ENCODE assay signal across 10 cellular contexts in the genomic region with DNA sequence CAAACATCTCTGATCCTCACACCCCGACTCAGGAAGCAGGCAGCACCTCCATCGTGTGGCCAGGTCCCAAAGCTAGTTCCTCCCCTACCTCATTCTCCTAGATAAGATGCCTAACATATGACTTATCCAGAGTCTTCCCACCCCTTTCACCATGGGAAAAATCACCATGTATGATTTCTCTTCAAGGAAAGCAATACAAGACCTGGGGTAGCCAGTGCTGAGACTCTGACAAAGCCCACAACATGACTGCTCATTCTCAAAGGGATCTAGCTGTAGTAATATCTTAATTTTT. TPM values are rescaled to one million over a fixed set of nuclear protein-coding genes. Genes with fewer than 3 reads are reported as not detected.
DNase-seq lines count a peak whose midpoint lies in the region; ATAC-seq and TF ChIP-seq lines count a peak whose summit lies in the region.
"Had no signal": no experiment of that assay in that cellular context is flagged by ENCODE, and none has a peak within 500 bp of the region (broad histone marks: within the 10 kb centered on the region; RNA-seq: fewer than 3 reads in every experiment).

No MANE protein-coding gene starts in this region.

- H3K4me2 ChIP-seq in MM.1S (ENCODE audit: low read depth, low read length), result 0 out of 2 replicates have a peak overlapping the region, but pooled peaks have one; percentile 15
- H3K4me2 ChIP-seq in trophoblast cell (ENCODE audit: low read length), result peak overlapping the region; percentile 59

- H2BK5ac ChIP-seq in trophoblast cell (ENCODE audit: low read depth, low read length, poor library complexity), result no peak overlapping the region

- no peaks in the 10 kb centered on the region for H4K20me1 ChIP-seq in MM.1S (ENCODE audit: insufficient read depth, low read length)

- ATAC-seq in effector memory CD8-positive, alpha-beta T cell (replicated peaks), result no peak
- no peak for ATAC-seq in GM21528 (IDR thresholded peaks at IDR 0.05; ENCODE audit: low FRiP score, unreplicated experiment)

- H3K18ac ChIP-seq in trophoblast cell (ENCODE audit: low read length), result no peak overlapping the region

- H3K4me3 Mint-ChIP-seq in effector memory CD8-positive, alpha-beta T cell, result peak overlapping the region; percentile 40 to 58

- no peak overlapping the region for H2AFZ ChIP-seq in MM.1S (ENCODE audit: low read length)
- H2AFZ ChIP-seq in trophoblast cell (ENCODE audit: insufficient read depth, low read length, poor library complexity), result no peak overlapping the region

- H3K27ac ChIP-seq in MM.1S (ENCODE audit: low read length) (no peak overlapping the region), trophoblast cell (ENCODE audit: low read depth, low read length) (no peak overlapping the region)
- H3K27ac ChIP-seq: colonic mucosa, HL-60, ovary had no signal

- H2BK12ac ChIP-seq in trophoblast cell (ENCODE audit: low read length), result no peak overlapping the region

- peak overlapping the region in 1 of 2 donors; percentile 70 for H3K27ac Mint-ChIP-seq in effector memory CD8-positive, alpha-beta T cell

- H3K36me3 ChIP-seq in MM.1S (replicated peaks; ENCODE audit: insufficient read depth, low read length) (no peaks in the 10 kb centered on the region), trophoblast cell (ENCODE audit: control insufficient read depth in 1 of 2, insufficient read depth in 2 of 2, low read length in 2 of 2) (no peaks in the 10 kb centered on the region)
- H3K36me3 ChIP-seq: colonic mucosa, ovary had no signal

- H3K9me3 ChIP-seq in MM.1S (replicated peaks; ENCODE audit: insufficient read depth, low read length), result no peaks in the 10 kb centered on the region
- H3K9me3 ChIP-seq in trophoblast cell (ENCODE audit: insufficient read depth, low read depth, low read length), result no peaks in the 10 kb centered on the region
- H3K9me3 ChIP-seq: colonic mucosa, ovary had no signal

- no peak for TF ChIP-seq CTCF in MM.1S (IDR thresholded peaks at IDR 0.05; ENCODE audit: low read length)

- peaks cover 3% of the 10 kb centered on the region for H3K36me3 Mint-ChIP-seq in effector memory CD8-positive, alpha-beta T cell (ENCODE audit: insufficient read depth)

- no peak overlapping the region for H2BK120ac ChIP-seq in trophoblast cell (ENCODE audit: insufficient read depth, low read length, poor library complexity)

- H3K9me3 Mint-ChIP-seq in effector memory CD8-positive, alpha-beta T cell, result no peaks in the 10 kb centered on the region

- no peak overlapping the region for H3K14ac ChIP-seq in trophoblast cell (ENCODE audit: low read length)

- H3F3A ChIP-seq in MM.1S (ENCODE audit: insufficient read depth, low read length), result peaks cover 10% of the 10 kb centered on the region; the same call in 1 of the 2 replicates

- H4K8ac ChIP-seq in trophoblast cell (ENCODE audit: low read depth, low read length), result no peak overlapping the region

- no peaks in the 10 kb centered on the region for H3K79me1 ChIP-seq in trophoblast cell (ENCODE audit: low read length)

- DNase-seq in Daoy (ENCODE audit: low read depth) (peak; percentile 14), MM.1S (no peak), trophoblast cell (peak; percentile 33 to 53), DMS 273 (lab: John Stamatoyannopoulos, UW; ENCODE audit: unreplicated experiment) (no peak)
- no peak for DNase-seq in effector memory CD8-positive, alpha-beta T cell
- no peak for DNase-seq in stimulated activated CD4-positive, alpha-beta T cell treated with anti-CD3 and anti-CD28 coated beads, Interleukin-15, amount 100 ng/mL, for 24 hours

- H3K23ac ChIP-seq in trophoblast cell (ENCODE audit: low read length), result no peak overlapping the region

- H3K27me3 ChIP-seq in MM.1S (replicated peaks; ENCODE audit: insufficient read depth, low read length), result no peaks in the 10 kb centered on the region
- no peaks in the 10 kb centered on the region for H3K27me3 ChIP-seq in trophoblast cell (ENCODE audit: insufficient read depth, low read length)
- H3K27me3 ChIP-seq: colonic mucosa, ovary had no signal

- no peak overlapping the region for H3K4ac ChIP-seq in trophoblast cell (ENCODE audit: low read depth, low read length)

- peaks cover 15 to 17% of the 10 kb centered on the region in 2 donors for H3K27me3 Mint-ChIP-seq in effector memory CD8-positive, alpha-beta T cell

- no peak overlapping the region for H4K91ac ChIP-seq in trophoblast cell (ENCODE audit: low read depth, low read length)

- peaks cover 6 to 11% of the 10 kb centered on the region in 2 donors for H3K4me1 Mint-ChIP-seq in effector memory CD8-positive, alpha-beta T cell (ENCODE audit: low read depth in 2 of 2)

- H2AK5ac ChIP-seq in trophoblast cell (ENCODE audit: low read length), result no peak overlapping the region

- H3K9ac ChIP-seq in MM.1S (ENCODE audit: low read length) (no peak overlapping the region), trophoblast cell (ENCODE audit: low read length) (peak overlapping the region; percentile 41)

- no peaks in the 10 kb centered on the region for H3K9me2 ChIP-seq in MM.1S (replicated peaks; ENCODE audit: insufficient read depth, low read length)

- WGBS in trophoblast cell (ENCODE audit: extremely low coverage, insufficient coverage, insufficient read length), result no CpG with 5 or more reads among the region's 2 CpGs

- peaks cover 19% of the 10 kb centered on the region for H3K4me1 ChIP-seq in MM.1S (ENCODE audit: low read length)
- H3K4me1 ChIP-seq in trophoblast cell (ENCODE audit: control insufficient read depth in 1 of 2, insufficient read depth in 2 of 2, low read length in 2 of 2), result peaks cover 0 to 4% of the 10 kb centered on the region in 2 experiments

- no peak overlapping the region for H4K12ac ChIP-seq in trophoblast cell (ENCODE audit: low read depth, low read length)

- no peak overlapping the region for H3K4me3 ChIP-seq in MM.1S (ENCODE audit: low read length)
- no peak overlapping the region for H3K4me3 ChIP-seq in trophoblast cell (ENCODE audit: low read depth, low read length)
- H3K4me3 ChIP-seq: colonic mucosa, ovary had no signal

- H3K79me2 ChIP-seq in MM.1S (ENCODE audit: low read length), result peaks cover 17% of the 10 kb centered on the region
- H3K79me2 ChIP-seq in trophoblast cell (ENCODE audit: control insufficient read depth, insufficient read depth, low read length, poor library complexity), result no peaks in the 10 kb centered on the region

RNA-seq across cellular contexts. Expression of a gene that starts 45.1 kb away (rescaled TPM):
- 14.7 and 18.9 TPM in 2 replicates for total RNA-seq in Daoy (2014; rRNA removed; shearing (Covaris generic))
- polyA plus RNA-seq in trophoblast cell (2013), result 20.8 and 21.5 TPM in 2 replicates

RNA-seq across cellular contexts. Expression of a gene that starts 46.9 kb away (rescaled TPM):
- 6.6 and 7.3 TPM in 2 replicates for total RNA-seq in Daoy (2014; rRNA removed; shearing (Covaris generic))
- 68.4 and 70.2 TPM in 2 replicates for polyA plus RNA-seq in trophoblast cell (2013)

Comparison
In these comparisons a context has a peak if more than half of its experiments do, and no peak if none do; other contexts are left out.
1. DNase-seq: peak in Daoy (single experiment) and trophoblast cell (2 of 2); none in MM.1S (single experiment), effector memory CD8-positive, alpha-beta T cell (0 of 3), DMS 273 (single experiment) and stimulated activated CD4-positive, alpha-beta T cell treated with anti-CD3 and anti-CD28 coated beads, Interleukin-15, amount 100 ng/mL, for 24 hours (single experiment).